11 cellular contexts compared by ENCODE assay signal in the genomic region with DNA sequence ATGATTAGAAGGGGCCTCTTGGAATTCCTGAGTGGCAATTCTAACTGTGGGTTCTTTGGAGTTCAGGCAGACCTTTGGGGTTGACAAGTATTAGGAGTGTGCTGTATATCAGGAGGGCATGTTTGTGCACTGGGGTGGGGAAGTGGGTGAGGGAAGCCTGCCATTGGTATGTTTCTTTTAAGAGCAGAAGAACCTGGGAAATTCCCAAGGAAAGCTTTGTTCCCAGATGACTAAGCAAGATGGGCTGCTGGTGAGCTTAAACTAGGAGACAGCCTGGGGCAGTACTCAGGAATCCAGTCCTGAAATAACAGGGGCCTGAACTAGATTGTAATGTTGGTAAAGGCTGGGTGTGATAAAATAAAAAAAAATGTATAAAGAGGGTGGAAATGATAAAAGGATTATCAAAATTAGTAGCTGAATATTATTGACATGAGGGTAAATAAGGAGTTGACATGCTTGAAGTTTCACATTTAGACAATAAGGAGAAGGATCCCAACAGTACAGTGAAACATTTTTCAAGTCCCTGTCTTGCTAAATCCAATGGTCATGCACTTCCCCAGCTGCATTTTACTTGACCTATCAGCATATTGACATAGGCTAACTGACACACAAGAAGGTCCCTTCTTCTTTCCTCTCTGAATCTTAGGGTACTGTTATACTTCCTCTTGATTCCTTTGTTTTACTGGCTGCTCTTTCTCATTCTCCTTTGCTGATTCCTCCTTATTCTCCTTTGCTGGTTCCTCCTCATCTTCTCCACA. TPM values are rescaled to one million over a fixed set of nuclear protein-coding genes. Genes with fewer than 3 reads are reported as not detected.
DNase-seq lines count a peak whose midpoint lies in the region; TF ChIP-seq lines count a peak whose summit lies in the region.
"Had no signal": no experiment of that assay in that cellular context is flagged by ENCODE, and none has a peak within 500 bp of the region (broad histone marks: within the 10 kb centered on the region; RNA-seq: fewer than 3 reads in every experiment).

No MANE protein-coding gene starts in this region.

- H3K27me3 ChIP-seq in HUES48 (ENCODE audit: control insufficient read depth, insufficient read depth, low read length) (no peaks in the 10 kb centered on the region), endodermal cell (ENCODE audit: control insufficient read depth, insufficient read depth, low read length, poor library complexity, severe bottlenecking) (no peaks in the 10 kb centered on the region)
- H3K27me3 ChIP-seq: ovary had no signal

- H3K4me3 Mint-ChIP-seq in mesothelial cell of epicardium (no peak overlapping the region), endodermal cell (no peak overlapping the region)

- H3K27ac ChIP-seq in HUES48 (ENCODE audit: low read depth, low read length) (peak overlapping the region; percentile 14), endodermal cell (ENCODE audit: low read depth, low read length) (no peak overlapping the region)
- H3K27ac ChIP-seq: ovary had no signal

- H3K27ac Mint-ChIP-seq in mesothelial cell of epicardium (peak overlapping the region; percentile 66), endodermal cell (no peak overlapping the region)

- TF ChIP-seq CTCF in AG10803 (conservative IDR thresholded peaks at IDR 0.05; ENCODE audit: low read length) (no peak), choroid plexus epithelial cell (conservative IDR thresholded peaks at IDR 0.05; ENCODE audit: low read depth, low read length) (no peak), mesothelial cell of epicardium (IDR thresholded peaks at IDR 0.05; ENCODE audit: unreplicated experiment) (no peak), endodermal cell (conservative IDR thresholded peaks at IDR 0.05) (no peak), GM20000 (IDR thresholded peaks at IDR 0.05; ENCODE audit: extremely low read depth, missing control alignments) (no peak)

- H3K4me1 ChIP-seq in HUES48 (ENCODE audit: control insufficient read depth, insufficient read depth, low read length) (no peaks in the 10 kb centered on the region), endodermal cell (ENCODE audit: control insufficient read depth, insufficient read depth, low read length) (peaks cover 4% of the 10 kb centered on the region)

- peak; percentile 67 for DNase-seq in AG10803 (ENCODE audit: low read depth)
- DNase-seq in choroid plexus epithelial cell (ENCODE audit: low read depth), result peak; percentile 82
- DNase-seq in mesothelial cell of epicardium (ENCODE audit: low spot score in 2 of 2, unreplicated experiment in 2 of 2), result no peak
- no peak for DNase-seq in NCI-H526 (lab: John Stamatoyannopoulos, UW)
- no peak for DNase-seq in endodermal cell
- no peak for DNase-seq in GM20000 (ENCODE audit: low spot score)
- no peak for DNase-seq in DMS 273 (lab: John Stamatoyannopoulos, UW; ENCODE audit: unreplicated experiment)
- DNase-seq: hippocampal formation, KBM-7, ovary had no signal

- H3K9me3 Mint-ChIP-seq in mesothelial cell of epicardium, result peaks cover 14% of the 10 kb centered on the region
- peaks cover 18% of the 10 kb centered on the region for H3K9me3 Mint-ChIP-seq in endodermal cell

- no peak overlapping the region for H3K4me3 ChIP-seq in AG10803 (ENCODE audit: low read length)
- no peak overlapping the region for H3K4me3 ChIP-seq in HUES48 (ENCODE audit: low read depth, low read length)
- H3K4me3 ChIP-seq in choroid plexus epithelial cell (ENCODE audit: low read depth, low read length), result no peak overlapping the region
- H3K4me3 ChIP-seq in endodermal cell (ENCODE audit: low read length), result no peak overlapping the region
- H3K4me3 ChIP-seq: ovary had no signal

- H3K36me3 ChIP-seq in HUES48 (ENCODE audit: control insufficient read depth, insufficient read depth, low read length) (no peaks in the 10 kb centered on the region), endodermal cell (ENCODE audit: control insufficient read depth, insufficient read depth, low read length) (no peaks in the 10 kb centered on the region)
- H3K36me3 ChIP-seq: ovary had no signal

- 0 out of 2 replicates have a peak, but pooled peaks cover 3% of the 10 kb centered on the region for H3K9me3 ChIP-seq in HUES48 (ENCODE audit: control insufficient read depth, insufficient read depth, low read length)
- H3K9me3 ChIP-seq in endodermal cell (ENCODE audit: control insufficient read depth, low read length), result peaks cover 6% of the 10 kb centered on the region
- H3K9me3 ChIP-seq: ovary had no signal

- H3K4me1 Mint-ChIP-seq in mesothelial cell of epicardium, result peaks cover 14% of the 10 kb centered on the region
- H3K4me1 Mint-ChIP-seq in endodermal cell, result peaks cover 13% of the 10 kb centered on the region

- H3K9ac ChIP-seq in HUES48 (ENCODE audit: low read depth, low read length), result no peak overlapping the region
- H3K9ac ChIP-seq in endodermal cell (ENCODE audit: extremely low read depth, low read length, poor library complexity, severe bottlenecking), result no peak overlapping the region

- H3K27me3 Mint-ChIP-seq in mesothelial cell of epicardium (ENCODE audit: low read depth) (no peaks in the 10 kb centered on the region), endodermal cell (ENCODE audit: insufficient read depth) (peaks cover 2% of the 10 kb centered on the region)

- H3K36me3 Mint-ChIP-seq in mesothelial cell of epicardium, result no peaks in the 10 kb centered on the region
- H3K36me3 Mint-ChIP-seq in endodermal cell (ENCODE audit: low read depth), result no peaks in the 10 kb centered on the region

RNA-seq across cellular contexts. Expression of gene IFNGR1, which starts 18.4 kb away (rescaled TPM):
- total RNA-seq in mesothelial cell of epicardium, result 24.3 to 27.3 TPM (median 25.4 TPM) in 3 replicates
- total RNA-seq in endodermal cell, result 10 to 100 TPM; 23.7 to 30.2 TPM
- polyA plus RNA-seq in endodermal cell (2013, experiment 1 of 2), result 38.7 TPM
- 34.8 TPM for polyA plus RNA-seq in endodermal cell (2013, experiment 2 of 2)

Comparison
In these comparisons a context has a peak if more than half of its experiments do, and no peak if none do; other contexts are left out.
1. DNase-seq: peak in AG10803 (single experiment) and choroid plexus epithelial cell (single experiment); none in mesothelial cell of epicardium (0 of 2), NCI-H526 (0 of 2), endodermal cell (single experiment), GM20000 (single experiment) and DMS 273 (single experiment).